Comparison of ENCODE assay signal across 8 cellular contexts in the genomic region with DNA sequence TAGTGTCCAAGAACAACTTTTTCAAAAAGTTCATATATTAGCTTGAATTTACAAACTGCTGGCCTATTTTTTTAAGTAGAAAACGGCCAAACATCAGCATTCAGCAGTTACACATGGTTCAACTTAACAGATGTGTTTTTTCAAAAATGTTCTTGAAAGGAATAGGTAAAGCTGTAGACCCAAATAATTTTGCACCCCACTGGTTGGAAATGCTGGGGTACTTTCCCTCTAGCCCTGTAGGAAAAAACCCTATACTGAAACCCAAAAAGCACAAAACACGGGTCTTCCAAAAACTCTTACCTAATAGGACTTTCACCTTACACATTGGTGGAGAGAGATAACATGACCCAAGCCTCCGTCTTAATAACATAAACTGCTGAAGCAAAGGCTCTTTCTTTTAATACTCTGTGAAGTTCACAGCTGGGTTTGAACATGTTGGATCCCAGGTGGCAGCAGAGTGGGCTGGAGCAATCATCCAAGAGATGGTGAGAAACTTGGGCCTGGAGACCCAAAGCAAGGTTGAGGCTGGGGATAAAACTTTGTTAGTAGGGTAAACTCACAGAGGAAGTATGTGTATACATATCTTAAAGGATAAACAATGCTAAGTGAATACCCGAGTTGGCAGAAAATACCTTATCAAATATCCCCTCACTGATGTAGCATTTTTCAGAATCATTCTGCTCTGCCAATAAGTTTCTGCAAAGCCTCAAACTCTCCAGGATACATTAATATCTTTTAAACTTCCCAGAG. TPM values are rescaled to one million over a fixed set of nuclear protein-coding genes. Genes with fewer than 3 reads are reported as not detected.
DNase-seq lines count a peak whose midpoint lies in the region; ATAC-seq and TF ChIP-seq lines count a peak whose summit lies in the region.

No MANE protein-coding gene starts in this region.

- WGBS in gastroesophageal sphincter (ENCODE audit: low coverage in 1 of 2), 2 donors = 29 to 32% methylated on average over 4 of the region's 4 CpGs

- H3K4me1 ChIP-seq in gastroesophageal sphincter = peaks cover 7 to 60% (median 19%) of the 10 kb centered on the region in 3 donors

- no peak for TF ChIP-seq POLR2A in gastroesophageal sphincter (IDR thresholded peaks at IDR 0.05)

- no peaks in the 10 kb centered on the region for H3K9me3 ChIP-seq in gastroesophageal sphincter

- DNase-seq in NCI-H82 (lab: John Stamatoyannopoulos, UW) = peak; percentile 34
- DNase-seq in NCI-H82 treated with DMSO at 0.1 percent for 48 hours (lab: John Stamatoyannopoulos, UW; ENCODE audit: unreplicated experiment) = no peak
- no peak for DNase-seq in T-helper 2 cell treated with Interferon-gamma antibody and Interleukin-4, amounts not matched to agents 5 μg/mL and 100 μg/mL, for 36 hours (ENCODE audit: low spot score)
- no peak for DNase-seq in stimulated activated naive CD8-positive, alpha-beta T cell treated with anti-CD3 and anti-CD28 coated beads, Interleukin-15, amount 100 ng/mL, for 72 hours
- DNase-seq in SKM-1 (lab: John Stamatoyannopoulos, UW; ENCODE audit: unreplicated experiment) = no peak
- no peak for DNase-seq in SIG-M5 treated with dmso at 0.1 percent for 504 hours (lab: John Stamatoyannopoulos, UW; ENCODE audit: unreplicated experiment)
- no peak for DNase-seq in NCI-H526 (lab: John Stamatoyannopoulos, UW)

- H3K4me3 Mint-ChIP-seq in T-helper 2 cell treated with Interferon-gamma antibody and Interleukin-4, amounts not matched to agents 5 μg/mL and 100 μg/mL, for 36 hours = peak overlapping the region; percentile 98
- peak overlapping the region; percentile 97 to 99 for H3K4me3 Mint-ChIP-seq in stimulated activated naive CD8-positive, alpha-beta T cell treated with anti-CD3 and anti-CD28 coated beads, Interleukin-15, amount 100 ng/mL, for 72 hours

- H3K27ac Mint-ChIP-seq in T-helper 2 cell treated with Interferon-gamma antibody and Interleukin-4, amounts not matched to agents 5 μg/mL and 100 μg/mL, for 36 hours = peak overlapping the region; percentile 96
- peak overlapping the region; percentile 98 to 99 for H3K27ac Mint-ChIP-seq in stimulated activated naive CD8-positive, alpha-beta T cell treated with anti-CD3 and anti-CD28 coated beads, Interleukin-15, amount 100 ng/mL, for 72 hours

- no peak for TF ChIP-seq CTCF in gastroesophageal sphincter (IDR thresholded peaks at IDR 0.05)

- peaks cover 82% of the 10 kb centered on the region for H3K36me3 Mint-ChIP-seq in T-helper 2 cell treated with Interferon-gamma antibody and Interleukin-4, amounts not matched to agents 5 μg/mL and 100 μg/mL, for 36 hours (ENCODE audit: low read depth)

- ATAC-seq in gastroesophageal sphincter = no peak
- ATAC-seq in stimulated activated naive CD8-positive, alpha-beta T cell treated with anti-CD3 and anti-CD28 coated beads, Interleukin-15, amount 100 ng/mL, for 72 hours = no peak

- no peaks in the 10 kb centered on the region for H3K9me3 Mint-ChIP-seq in T-helper 2 cell treated with Interferon-gamma antibody and Interleukin-4, amounts not matched to agents 5 μg/mL and 100 μg/mL, for 36 hours
- H3K9me3 Mint-ChIP-seq in stimulated activated naive CD8-positive, alpha-beta T cell treated with anti-CD3 and anti-CD28 coated beads, Interleukin-15, amount 100 ng/mL, for 72 hours = no peaks in the 10 kb centered on the region

- no peaks in the 10 kb centered on the region for H3K27me3 ChIP-seq in gastroesophageal sphincter

- H3K27ac ChIP-seq in gastroesophageal sphincter = peak overlapping the region; percentile 55 to 91 (median 88)

- H3K36me3 ChIP-seq in gastroesophageal sphincter = peaks cover 2 to 61% of the 10 kb centered on the region in 2 donors

- H3K4me1 Mint-ChIP-seq in T-helper 2 cell treated with Interferon-gamma antibody and Interleukin-4, amounts not matched to agents 5 μg/mL and 100 μg/mL, for 36 hours (ENCODE audit: low read depth) = peaks cover 51% of the 10 kb centered on the region
- H3K4me1 Mint-ChIP-seq in stimulated activated naive CD8-positive, alpha-beta T cell treated with anti-CD3 and anti-CD28 coated beads, Interleukin-15, amount 100 ng/mL, for 72 hours = peaks cover 84% of the 10 kb centered on the region

- TF ChIP-seq EP300 in gastroesophageal sphincter (IDR thresholded peaks at IDR 0.05) = no peak

- no peaks in the 10 kb centered on the region for H3K27me3 Mint-ChIP-seq in T-helper 2 cell treated with Interferon-gamma antibody and Interleukin-4, amounts not matched to agents 5 μg/mL and 100 μg/mL, for 36 hours (ENCODE audit: low read depth)
- H3K27me3 Mint-ChIP-seq in stimulated activated naive CD8-positive, alpha-beta T cell treated with anti-CD3 and anti-CD28 coated beads, Interleukin-15, amount 100 ng/mL, for 72 hours = no peaks in the 10 kb centered on the region

- peak overlapping the region; percentile 66 to 94 for H3K4me3 ChIP-seq in gastroesophageal sphincter

RNA-seq across cellular contexts. Expression of a gene that starts 0.6 kb away (rescaled TPM):
- 10 to 100 TPM; 11.8 to 20.2 (median 14.3) TPM for total RNA-seq in gastroesophageal sphincter

RNA-seq across cellular contexts. Expression of a gene that starts 4.8 kb away (rescaled TPM):
- 10 to 100 TPM; 37.4 to 43.5 (median 40.3) TPM for total RNA-seq in gastroesophageal sphincter
